In genomic region chr2:47276061-47276460, GRCh38 we compare ENCODE assay signal across 8 cellular contexts.
"Had no signal": no experiment of that assay in that cellular context is flagged by ENCODE, and none has a peak within 500 bp of the region (broad histone marks: within the 10 kb centered on the region; RNA-seq: fewer than 3 reads in every experiment).

No MANE protein-coding gene starts in this region.

- DNase-seq: GM23248, GOT3, H7, H9, HCEC 1CT, HFFc6 had no signal

- H3K27ac ChIP-seq: GM23248 had no signal

- H3K36me3 ChIP-seq: HAP-1 had no signal

- H3K4me3 Mint-ChIP-seq: H9, HFFc6 had no signal

- H3K27ac Mint-ChIP-seq: HFFc6 had no signal

- H3K4me3 ChIP-seq: GM23248, HAP-1 had no signal

- H3K9ac ChIP-seq: GM23248 had no signal

- H3K9me3 ChIP-seq: HAP-1 had no signal

- H3K9me3 Mint-ChIP-seq: HFFc6 had no signal

- H2AFZ ChIP-seq: GM23248 had no signal

- ATAC-seq: HCT116 had no signal
